Comparison of ENCODE assay signal across 8 cellular contexts in the genomic region with DNA sequence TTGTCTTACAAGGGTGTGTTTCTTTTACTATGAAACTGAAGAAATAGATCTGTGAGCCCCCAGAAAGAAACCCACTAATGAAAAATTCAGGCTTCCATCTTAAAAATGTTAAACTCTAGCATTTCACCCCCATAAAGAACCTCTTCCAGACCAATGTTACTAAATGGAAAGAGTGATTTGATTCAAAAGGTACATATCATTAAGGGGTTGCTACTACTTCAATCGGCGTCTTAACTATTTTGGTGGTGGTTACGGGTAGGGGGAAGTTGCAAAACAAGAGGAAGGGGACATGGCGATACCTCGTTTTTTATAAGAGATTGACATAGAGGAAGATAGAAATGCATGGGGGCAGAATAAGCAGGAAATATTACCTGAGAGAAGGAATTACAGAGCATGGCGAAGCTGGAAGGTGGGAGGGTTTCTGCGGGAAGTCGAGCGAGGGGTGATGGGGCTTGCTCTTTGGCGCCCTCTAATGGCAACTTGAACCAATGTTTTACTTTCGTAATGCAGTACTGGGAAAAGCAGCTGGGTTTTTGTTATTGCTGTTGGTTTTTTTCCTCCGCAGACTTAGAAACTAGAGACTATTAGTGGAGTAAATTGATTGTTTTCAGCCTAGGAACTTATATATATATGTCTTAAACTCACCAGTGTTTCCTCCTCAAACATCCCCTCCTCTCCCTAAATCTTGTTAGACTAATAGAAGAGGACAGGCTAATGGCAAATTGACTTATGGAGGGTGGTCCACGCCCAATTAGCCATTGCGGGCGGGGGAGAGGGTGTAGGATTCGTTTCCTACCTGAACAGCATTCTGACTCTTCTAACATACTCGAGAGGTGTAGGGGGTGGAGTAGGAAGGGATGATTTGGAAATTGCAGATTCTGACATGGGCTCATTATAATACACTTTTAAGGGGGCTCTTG. TPM values are rescaled to one million over a fixed set of nuclear protein-coding genes. Genes with fewer than 3 reads are reported as not detected.
A peak's percentile ranks its signal among the peaks of the same experiment; 100 is the strongest.
DNase-seq lines count a peak whose midpoint lies in the region; ATAC-seq and TF ChIP-seq lines count a peak whose summit lies in the region.

No MANE protein-coding gene starts in this region.

- H3K27me3 ChIP-seq in heart right ventricle = peaks cover 39 to 99% (median 99%) of the 10 kb centered on the region in 7 donors

- H3K4me1 ChIP-seq in heart right ventricle = peaks cover 6 to 38% (median 18%) of the 10 kb centered on the region in 9 donors

- TF ChIP-seq CTCF in heart right ventricle (IDR thresholded peaks at IDR 0.05) = peak; percentile 61 to 86 (median 84)

- H3K27me3 Mint-ChIP-seq in activated naive CD8-positive, alpha-beta T cell = peaks cover 71% of the 10 kb centered on the region

- H3K4me1 Mint-ChIP-seq in activated naive CD8-positive, alpha-beta T cell (ENCODE audit: low read depth) = peaks cover 34% of the 10 kb centered on the region

- H3K36me3 ChIP-seq in heart right ventricle = no peaks in the 10 kb centered on the region

- no peak overlapping the region for H3K27ac ChIP-seq in heart right ventricle

- no peaks in the 10 kb centered on the region for H3K36me3 Mint-ChIP-seq in activated naive CD8-positive, alpha-beta T cell

- DNase-seq in ELF-1 (ENCODE audit: low read depth, low spot score) (peak; percentile 85), HT1080 (ENCODE audit: low read depth) (peak; percentile 76), NCI-H774 (lab: John Stamatoyannopoulos, UW) (peak; percentile 92), heart right ventricle (peak; percentile 24 to 65), posterior cingulate gyrus (peak in 8 of 10 donors; percentile 62 to 96 (median 78)), T1000 (lab: John Stamatoyannopoulos, UW) (no peak)

- intact Hi-C loops in heart right ventricle (cut with DNase I) = loop anchor here in 9 of 10 donors (1.0 to 10.0 kb wide), 8 partner anchors 368 to 984 kb away; no protein-coding TSS in a partner anchor
- intact Hi-C loops in posterior cingulate gyrus (cut with DNase I) = loop anchor here (2.0 to 5.0 kb wide), 3 partner anchors 374 to 488 kb away; no protein-coding TSS in a partner anchor

- peak overlapping the region; percentile 49 for H3K4me3 Mint-ChIP-seq in activated naive CD8-positive, alpha-beta T cell

- no peaks in the 10 kb centered on the region for H3K9me3 Mint-ChIP-seq in activated naive CD8-positive, alpha-beta T cell (ENCODE audit: low read depth)

- WGBS in heart right ventricle, 2 donors = 6 to 12% methylated on average over 17 of the region's 17 CpGs

- ATAC-seq in GM21529 (IDR thresholded peaks at IDR 0.05; ENCODE audit: unreplicated experiment) (peak; percentile 74), heart right ventricle (peak in 7 of 8 donors; percentile 70 to 80 (median 77))

- no peak overlapping the region for H3K27ac Mint-ChIP-seq in activated naive CD8-positive, alpha-beta T cell

- no peaks in the 10 kb centered on the region for H3K9me3 ChIP-seq in heart right ventricle

- peak overlapping the region in 3 of 10 donors; percentile 3 to 25 (median 16) for H3K4me3 ChIP-seq in heart right ventricle

RNA-seq across cellular contexts. Expression of gene SOX2, which starts 11.3 kb away (rescaled TPM):
- total RNA-seq in HT1080 (2014; rRNA removed; shearing (Covaris generic)) = not detected in 2 replicates
- not detected in 2 replicates for polyA plus RNA-seq in HT1080 (2015; cell fraction: cytosol; rRNA removed)
- 0.14 TPM in 1 of 2 replicates, not detected in the other for polyA plus RNA-seq in HT1080 (2015; cell fraction: nucleus; rRNA removed)
- total RNA-seq in heart right ventricle = under 1 TPM in 7 of 10 donors, not detected in 3; 0.10 to 0.35 (median 0.12) TPM
- under 1 TPM; 0.13 to 0.88 TPM for polyA plus RNA-seq in heart right ventricle
